25 cellular contexts compared by ENCODE assay signal in genomic region chr1:63864224-63864623, GRCh38.
DNase-seq lines count a peak whose midpoint lies in the region; ATAC-seq and TF ChIP-seq lines count a peak whose summit lies in the region.
"Had no signal": no experiment of that assay in that cellular context is flagged by ENCODE, and none has a peak within 500 bp of the region (broad histone marks: within the 10 kb centered on the region; RNA-seq: fewer than 3 reads in every experiment).

No MANE protein-coding gene starts in this region.

- no peaks in the 10 kb centered on the region for H4K20me1 ChIP-seq in fibroblast of lung (ENCODE audit: control insufficient read depth, extremely low read depth, insufficient read depth, low read length)

- no peaks in the 10 kb centered on the region for H3K36me3 ChIP-seq in fibroblast of lung (ENCODE audit: control insufficient read depth, insufficient read depth, low read length)
- H3K36me3 ChIP-seq in psoas muscle (ENCODE audit: insufficient read depth in 1 of 2, low read depth in 1 of 2) = no peaks in the 10 kb centered on the region
- H3K36me3 ChIP-seq: ascending aorta, neural progenitor cell, sigmoid colon, transverse colon had no signal

- intact Hi-C loops in psoas muscle (cut with DNase I) = no loop called here

- no peaks in the 10 kb centered on the region for H3K79me2 ChIP-seq in fibroblast of lung (ENCODE audit: control insufficient read depth, insufficient read depth, low read length)

- H3K27ac ChIP-seq in fibroblast of lung (ENCODE audit: insufficient read depth, low read length) (no peak overlapping the region), psoas muscle (peak overlapping the region; percentile 5)
- H3K27ac ChIP-seq: 22Rv1, ascending aorta, neural progenitor cell, transverse colon had no signal

- H3K27me3 ChIP-seq in fibroblast of lung (ENCODE audit: control insufficient read depth, insufficient read depth, low read length) (no peaks in the 10 kb centered on the region), psoas muscle (ENCODE audit: insufficient read depth in 3 of 3, low read length in 2 of 3) (no peaks in the 10 kb centered on the region)
- H3K27me3 ChIP-seq: ascending aorta, neural progenitor cell, sigmoid colon, transverse colon had no signal

- H3K4me1 ChIP-seq in fibroblast of lung (ENCODE audit: control insufficient read depth, extremely low read depth, insufficient read depth, low read length) (no peaks in the 10 kb centered on the region), psoas muscle (peaks cover 9% of the 10 kb centered on the region)

- no peak overlapping the region for H3K9ac ChIP-seq in fibroblast of lung (ENCODE audit: insufficient read depth, low read length)
- H3K9ac ChIP-seq: neural progenitor cell had no signal

- 66 to 80% (median 69%) methylated on average over 4 of the region's 4 CpGs for WGBS in psoas muscle, 3 donors

- no peaks in the 10 kb centered on the region for H3K9me3 ChIP-seq in fibroblast of lung (ENCODE audit: control insufficient read depth, insufficient read depth, low read depth, low read length)
- no peaks in the 10 kb centered on the region for H3K9me3 ChIP-seq in psoas muscle
- H3K9me3 ChIP-seq: ascending aorta, sigmoid colon, transverse colon had no signal

- no peak overlapping the region for H2AFZ ChIP-seq in fibroblast of lung (ENCODE audit: low read length)
- H2AFZ ChIP-seq: neural progenitor cell had no signal

- no peak overlapping the region for H3K4me2 ChIP-seq in fibroblast of lung (ENCODE audit: extremely low read depth, insufficient read depth, low read length)
- H3K4me2 ChIP-seq: neural progenitor cell had no signal

- H3K4me3 ChIP-seq in fibroblast of lung (replicated peaks in 1 of 4; ENCODE audit: control extremely low read depth in 1 of 4, insufficient read depth in 1 of 4, low read depth in 3 of 4, low read length in 4 of 4) = no peak overlapping the region
- H3K4me3 ChIP-seq in psoas muscle = no peak overlapping the region
- H3K4me3 ChIP-seq: ascending aorta, lung, neural progenitor cell, sigmoid colon, transverse colon had no signal

- DNase-seq in DMS 273 (lab: John Stamatoyannopoulos, UW; ENCODE audit: unreplicated experiment) (peak; percentile 23), DMS 273 treated with DMSO at 0.1 percent for 48 hours (lab: John Stamatoyannopoulos, UW) (no peak), fibroblast of lung (ENCODE audit: low read depth in 2 of 2) (peak; percentile 48 to 53), psoas muscle (no peak), NCI-H1092 (lab: John Stamatoyannopoulos, UW) (no peak)
- DNase-seq: activated CD8-positive, alpha-beta T cell treated with anti-CD3 and anti-CD28 coated beads for 36 hours; activated effector memory CD4-positive, alpha-beta T cell treated with Interleukin-2 at 50 U/mL for 16 hours; activated naive CD8-positive, alpha-beta T cell treated with anti-CD3 and anti-CD28 coated beads for 36 hours; CD4-positive, alpha-beta T cell; effector CD4-positive, alpha-beta T cell; Kasumi-1; kidney; NCI-H187; posterior cingulate gyrus; SHP77 treated with DMSO at 0.1 percent for 48 hours; sigmoid colon; stimulated activated CD8-positive, alpha-beta memory T cell treated with anti-CD3 and anti-CD28 coated beads, Interleukin-4, amount 100 ng/mL, for 48 hours; transverse colon had no signal

- no peak for TF ChIP-seq CTCF in fibroblast of lung (conservative IDR thresholded peaks at IDR 0.05 in 1 of 2, IDR thresholded peaks at IDR 0.05 in 1 of 2; ENCODE audit: low read depth in 1 of 2, low read length in 2 of 2)
- TF ChIP-seq CTCF in psoas muscle (IDR thresholded peaks at IDR 0.05) = no peak

- peak; percentile 60 for ATAC-seq in SK-N-SH treated with all-trans-retinoic acid at 6 μM for 48 hours
- peak; percentile 26 to 88 (median 57) for ATAC-seq in psoas muscle
- no peak for ATAC-seq in GM18907 (IDR thresholded peaks at IDR 0.05; ENCODE audit: unreplicated experiment)
- ATAC-seq in GM19324 (IDR thresholded peaks at IDR 0.05; ENCODE audit: low FRiP score, unreplicated experiment) = no peak
- ATAC-seq: activated CD8-positive, alpha-beta T cell treated with anti-CD3 and anti-CD28 coated beads for 36 hours had no signal

TF ChIP-seq in SK-N-SH treated with all-trans-retinoic acid at 6 μM for 48 hours, 23 proteins besides CTCF, POLR2A, EP300 and RAD21 (continues in another document):
- TF ChIP-seq TOX (CRISPR knock-in tag; IDR thresholded peaks at IDR 0.05; ENCODE audit: borderline replicate concordance) (no peak), ZFP30 (CRISPR knock-in tag; IDR thresholded peaks at IDR 0.05) (no peak), ZNF565 (CRISPR knock-in tag; conservative IDR thresholded peaks at IDR 0.05; ENCODE audit: low read depth) (no peak), POU6F1 (CRISPR knock-in tag; IDR thresholded peaks at IDR 0.05; ENCODE audit: borderline replicate concordance, low read depth) (no peak), ZFP3 (CRISPR knock-in tag; IDR thresholded peaks at IDR 0.05) (no peak), TSHZ2 (CRISPR knock-in tag; IDR thresholded peaks at IDR 0.05) (no peak), RARB (CRISPR knock-in tag; IDR thresholded peaks at IDR 0.05) (no peak), ZNF70 (CRISPR knock-in tag; IDR thresholded peaks at IDR 0.05) (no peak), ESRRG (CRISPR knock-in tag; IDR thresholded peaks at IDR 0.05) (no peak), PPARA (CRISPR knock-in tag; IDR thresholded peaks at IDR 0.05; ENCODE audit: borderline replicate concordance) (no peak), TCF4 (CRISPR knock-in tag; IDR thresholded peaks at IDR 0.05; ENCODE audit: borderline replicate concordance) (no peak), CSDC2 (CRISPR knock-in tag; IDR thresholded peaks at IDR 0.05) (no peak), GLIS3 (CRISPR knock-in tag; IDR thresholded peaks at IDR 0.05) (no peak), BACH2 (CRISPR knock-in tag; IDR thresholded peaks at IDR 0.05; ENCODE audit: borderline replicate concordance) (no peak), CREB5 (CRISPR knock-in tag; IDR thresholded peaks at IDR 0.05; ENCODE audit: low read depth) (no peak)

Comparison
In these comparisons a context has a peak if more than half of its experiments do, and no peak if none do; other contexts are left out.
1. DNase-seq: peak in DMS 273 (single experiment) and fibroblast of lung (2 of 2); none in DMS 273 treated with DMSO at 0.1 percent for 48 hours (single experiment), psoas muscle (0 of 2) and NCI-H1092 (single experiment).
2. ATAC-seq: peak in SK-N-SH treated with all-trans-retinoic acid at 6 μM for 48 hours (single experiment) and psoas muscle (4 of 4); none in GM18907 (single experiment) and GM19324 (single experiment).